Comparison of ENCODE assay signal across 1 cellular context in genomic region chr10:21724695-21725371, GRCh38.
A peak's percentile ranks its signal among the peaks of the same experiment; 100 is the strongest.
TF ChIP-seq lines count a peak whose summit lies in the region.

No MANE protein-coding gene starts in this region.

TF ChIP-seq in K562, 482 proteins besides CTCF, POLR2A, EP300 and RAD21 (continued from another document and continues in another):
- no peak for TF ChIP-seq ARID4B (CRISPR knock-in tag; IDR thresholded peaks at IDR 0.05)
- peak; percentile 99 for TF ChIP-seq IRF9 (tag; IDR thresholded peaks at IDR 0.05)
- TF ChIP-seq ZNF318 (IDR thresholded peaks at IDR 0.05; ENCODE audit: borderline replicate concordance in 1 of 2, low read depth in 1 of 2): peak; percentile 20 to 67; a peak in 1 of 4 replicates
- 0 out of 2 replicates have a peak, but pooled peaks have one; percentile 3 for TF ChIP-seq TAL1 (IDR thresholded peaks at IDR 0.05)
- TF ChIP-seq CEBPB (tag; IDR thresholded peaks at IDR 0.05): peak; percentile 100
- no peak for TF ChIP-seq ZNF41 (CRISPR knock-in tag; conservative IDR thresholded peaks at IDR 0.05)
- TF ChIP-seq, protein P1, sequence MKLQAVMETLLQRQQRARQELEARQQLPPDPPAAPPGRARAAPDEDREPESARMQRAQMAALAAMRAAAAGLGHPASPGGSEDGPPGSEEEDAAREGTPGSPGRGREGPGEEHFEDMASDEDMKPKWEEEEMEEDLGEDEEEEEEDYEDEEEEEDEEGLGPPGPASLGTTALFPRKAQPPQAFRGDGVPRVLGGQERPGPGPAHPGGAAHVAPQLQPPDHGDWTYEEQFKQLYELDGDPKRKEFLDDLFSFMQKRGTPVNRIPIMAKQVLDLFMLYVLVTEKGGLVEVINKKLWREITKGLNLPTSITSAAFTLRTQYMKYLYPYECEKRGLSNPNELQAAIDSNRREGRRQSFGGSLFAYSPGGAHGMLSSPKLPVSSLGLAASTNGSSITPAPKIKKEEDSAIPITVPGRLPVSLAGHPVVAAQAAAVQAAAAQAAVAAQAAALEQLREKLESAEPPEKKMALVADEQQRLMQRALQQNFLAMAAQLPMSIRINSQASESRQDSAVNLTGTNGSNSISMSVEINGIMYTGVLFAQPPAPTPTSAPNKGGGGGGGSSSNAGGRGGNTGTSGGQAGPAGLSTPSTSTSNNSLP (IDR thresholded peaks at IDR 0.05; ENCODE audit: borderline replicate concordance, low read depth, low read length): peak; percentile 61; the same call in 1 of the 2 replicates
- no peak for TF ChIP-seq RFX1 (IDR thresholded peaks at IDR 0.05)
- TF ChIP-seq ETS2 (tag; IDR thresholded peaks at IDR 0.05; ENCODE audit: borderline replicate concordance, poor library complexity, severe bottlenecking): no peak
- TF ChIP-seq SMARCE1 (IDR thresholded peaks at IDR 0.05): peak; percentile 51; the same call in 1 of the 2 replicates
- TF ChIP-seq NFIC (IDR thresholded peaks at IDR 0.05): peak; percentile 100
- TF ChIP-seq ZC3H11A (IDR thresholded peaks at IDR 0.05; ENCODE audit: low read depth, low read length): no peak
- no peak for TF ChIP-seq ZNF778 (CRISPR knock-in tag; IDR thresholded peaks at IDR 0.05)
- TF ChIP-seq ZBED1 (IDR thresholded peaks at IDR 0.05): no peak
- peak; percentile 72; the same call in 1 of the 2 replicates for TF ChIP-seq SMARCA4 (IDR thresholded peaks at IDR 0.05)
- TF ChIP-seq ZNF695 (CRISPR knock-in tag; IDR thresholded peaks at IDR 0.05): no peak
- TF ChIP-seq TRIM28 (IDR thresholded peaks at IDR 0.05): no peak
- TF ChIP-seq ARID1B (IDR thresholded peaks at IDR 0.05): peak; percentile 65
- no peak for TF ChIP-seq HLTF (IDR thresholded peaks at IDR 0.05)
- no peak for TF ChIP-seq HNRNPLL (IDR thresholded peaks at IDR 0.05; ENCODE audit: low read depth, low read length, poor library complexity, severe bottlenecking)
- TF ChIP-seq, protein P2, sequence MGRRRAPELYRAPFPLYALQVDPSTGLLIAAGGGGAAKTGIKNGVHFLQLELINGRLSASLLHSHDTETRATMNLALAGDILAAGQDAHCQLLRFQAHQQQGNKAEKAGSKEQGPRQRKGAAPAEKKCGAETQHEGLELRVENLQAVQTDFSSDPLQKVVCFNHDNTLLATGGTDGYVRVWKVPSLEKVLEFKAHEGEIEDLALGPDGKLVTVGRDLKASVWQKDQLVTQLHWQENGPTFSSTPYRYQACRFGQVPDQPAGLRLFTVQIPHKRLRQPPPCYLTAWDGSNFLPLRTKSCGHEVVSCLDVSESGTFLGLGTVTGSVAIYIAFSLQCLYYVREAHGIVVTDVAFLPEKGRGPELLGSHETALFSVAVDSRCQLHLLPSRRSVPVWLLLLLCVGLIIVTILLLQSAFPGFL (CRISPR knock-in tag; IDR thresholded peaks at IDR 0.05): no peak
- TF ChIP-seq MNT (conservative IDR thresholded peaks at IDR 0.05): 0 out of 4 replicates have a peak, but pooled peaks of 1 of the 2 experiments have one; percentile 42
- TF ChIP-seq JUN (IDR thresholded peaks at IDR 0.05; ENCODE audit: borderline replicate concordance, low read depth, low read length): 0 out of 2 replicates have a peak, but pooled peaks have one; percentile 53
- TF ChIP-seq JUN (CRISPR knock-in tag; IDR thresholded peaks at IDR 0.05; ENCODE audit: borderline replicate concordance): no peak
- peak; percentile 76 to 98; a peak in 3 of 4 replicates for TF ChIP-seq SRF (CRISPR knock-in tag; IDR thresholded peaks at IDR 0.05)
- TF ChIP-seq CTBP1 (IDR thresholded peaks at IDR 0.05; ENCODE audit: borderline replicate concordance): 0 out of 2 replicates have a peak, but pooled peaks have one; percentile 14
- 0 out of 4 replicates have a peak, but pooled peaks of 1 of the 2 experiments have one; percentile 41 for TF ChIP-seq FOXK2 (conservative IDR thresholded peaks at IDR 0.05 in 1 of 2, IDR thresholded peaks at IDR 0.05 in 1 of 2; ENCODE audit: low read depth in 2 of 2)
- no peak for TF ChIP-seq PCBP2 (IDR thresholded peaks at IDR 0.05; ENCODE audit: low read depth, low read length, poor library complexity, severe bottlenecking)
- no peak for TF ChIP-seq ZNF184 (CRISPR knock-in tag; IDR thresholded peaks at IDR 0.05)
- TF ChIP-seq, protein P3, sequence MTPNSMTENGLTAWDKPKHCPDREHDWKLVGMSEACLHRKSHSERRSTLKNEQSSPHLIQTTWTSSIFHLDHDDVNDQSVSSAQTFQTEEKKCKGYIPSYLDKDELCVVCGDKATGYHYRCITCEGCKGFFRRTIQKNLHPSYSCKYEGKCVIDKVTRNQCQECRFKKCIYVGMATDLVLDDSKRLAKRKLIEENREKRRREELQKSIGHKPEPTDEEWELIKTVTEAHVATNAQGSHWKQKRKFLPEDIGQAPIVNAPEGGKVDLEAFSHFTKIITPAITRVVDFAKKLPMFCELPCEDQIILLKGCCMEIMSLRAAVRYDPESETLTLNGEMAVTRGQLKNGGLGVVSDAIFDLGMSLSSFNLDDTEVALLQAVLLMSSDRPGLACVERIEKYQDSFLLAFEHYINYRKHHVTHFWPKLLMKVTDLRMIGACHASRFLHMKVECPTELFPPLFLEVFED (CRISPR knock-in tag; conservative IDR thresholded peaks at IDR 0.05): no peak
- TF ChIP-seq, protein P4, sequence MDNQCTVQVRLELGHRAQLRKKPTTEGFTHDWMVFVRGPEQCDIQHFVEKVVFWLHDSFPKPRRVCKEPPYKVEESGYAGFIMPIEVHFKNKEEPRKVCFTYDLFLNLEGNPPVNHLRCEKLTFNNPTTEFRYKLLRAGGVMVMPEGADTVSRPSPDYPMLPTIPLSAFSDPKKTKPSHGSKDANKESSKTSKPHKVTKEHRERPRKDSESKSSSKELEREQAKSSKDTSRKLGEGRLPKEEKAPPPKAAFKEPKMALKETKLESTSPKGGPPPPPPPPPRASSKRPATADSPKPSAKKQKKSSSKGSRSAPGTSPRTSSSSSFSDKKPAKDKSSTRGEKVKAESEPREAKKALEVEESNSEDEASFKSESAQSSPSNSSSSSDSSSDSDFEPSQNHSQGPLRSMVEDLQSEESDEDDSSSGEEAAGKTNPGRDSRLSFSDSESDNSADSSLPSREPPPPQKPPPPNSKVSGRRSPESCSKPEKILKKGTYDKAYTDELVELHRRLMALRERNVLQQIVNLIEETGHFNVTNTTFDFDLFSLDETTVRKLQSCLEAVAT (IDR thresholded peaks at IDR 0.05): peak in 1 of 2 experiments; percentile 33; a peak in 1 of 4 replicates
- no peak for TF ChIP-seq ZNF830 (CRISPR knock-in tag; IDR thresholded peaks at IDR 0.05)
- 0 out of 4 replicates have a peak, but pooled peaks of 1 of the 2 experiments have one; percentile 62 for TF ChIP-seq ARNT (IDR thresholded peaks at IDR 0.05)
- TF ChIP-seq MTA2 (IDR thresholded peaks at IDR 0.05; ENCODE audit: low read depth): no peak
